In the genomic region with DNA sequence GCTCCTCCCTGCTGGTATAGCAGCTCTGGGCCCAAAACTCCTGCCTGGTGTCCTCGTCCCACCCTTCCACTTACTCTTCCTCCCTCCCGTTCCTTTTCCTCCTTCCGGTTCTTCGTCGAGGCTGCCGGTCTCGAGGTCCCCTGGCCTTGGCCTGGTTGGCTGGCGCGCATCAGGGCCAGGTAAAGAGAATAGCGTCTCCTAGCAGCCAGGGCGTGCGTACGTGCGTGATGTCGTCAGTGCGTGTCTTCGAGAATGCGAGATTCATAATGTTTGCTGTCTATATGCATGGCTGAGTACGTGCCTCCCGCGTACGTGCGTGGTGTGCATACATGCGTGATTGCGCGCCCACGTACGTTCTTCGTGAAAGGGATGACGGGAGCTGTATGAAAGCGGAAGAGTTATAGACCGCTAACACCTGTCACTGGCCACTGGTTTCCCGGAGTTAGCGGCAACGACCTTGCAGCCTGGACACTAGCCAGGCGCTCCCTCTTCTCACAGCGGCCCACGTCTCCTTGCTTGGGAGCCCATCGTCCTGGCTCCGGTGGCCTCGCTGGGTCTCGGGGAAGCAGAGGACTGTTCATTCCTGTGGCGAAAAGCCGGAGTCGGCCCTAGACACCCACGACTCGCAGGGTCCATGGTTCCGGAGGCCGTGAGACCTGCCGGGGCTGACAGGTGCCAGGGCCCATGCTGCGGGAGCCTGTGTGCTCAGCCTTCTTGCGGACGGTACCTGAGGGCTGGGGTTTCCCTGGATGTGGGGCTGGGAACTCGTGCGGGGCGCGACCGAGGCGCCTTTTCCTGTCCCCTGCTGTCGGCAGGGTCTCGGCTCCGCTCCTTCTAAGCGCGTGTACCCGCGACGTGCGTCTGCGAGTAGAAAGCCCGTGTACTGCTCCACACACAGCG, we compare ENCODE assay signal across 8 cellular contexts. TPM values are rescaled to one million over a fixed set of nuclear protein-coding genes. Genes with fewer than 3 reads are reported as not detected.
DNase-seq lines count a peak whose midpoint lies in the region; ATAC-seq, FAIRE-seq and TF ChIP-seq lines count a peak whose summit lies in the region.

TSS of gene EOLA1 (plus strand) at position 392 of the 900 bp plus-strand sequence. CDS start 4,619 bp downstream, outside the sequence.

- H3K4me1 ChIP-seq in adrenal gland (replicated peaks in 1 of 2) (peaks cover 0 to 4% of the 10 kb centered on the region in 2 donors), prostate gland (replicated peaks) (no peaks in the 10 kb centered on the region), urinary bladder (ENCODE audit: insufficient read depth) (no peaks in the 10 kb centered on the region)

- FAIRE-seq in GM12892 (lab: Jason Lieb, UNC), result peak; percentile 96

- H3K4me3 ChIP-seq in adrenal gland (peak within 1 kb of the TSS in 3 of 4 donors; percentile 40 to 71 (median 49)), prostate gland (peak within 1 kb of the TSS; percentile 39 to 48), urinary bladder (ENCODE audit: low read depth, low read length) (peak within 1 kb of the TSS; percentile 51)

- ATAC-seq in HG02852 (IDR thresholded peaks at IDR 0.05; ENCODE audit: unreplicated experiment) (peak; percentile 77), left cardiac atrium (peak; percentile 46 to 67)

- TF ChIP-seq CTCF in adrenal gland (IDR thresholded peaks at IDR 0.05), result no peak
- no peak for TF ChIP-seq CTCF in prostate gland (IDR thresholded peaks at IDR 0.05)

- 0 to 65% (median 22%) methylated on average over 15 to 71 of the region's 71 CpGs for WGBS in adrenal gland, 4 donors
- 2% methylated on average over 24 of the region's 71 CpGs for WGBS in prostate gland
- WGBS in urinary bladder, result under 1% methylated on average over 71 of the region's 71 CpGs

- TF ChIP-seq POLR2A in GM12892 (IDR thresholded peaks at IDR 0.05; ENCODE audit: low read depth, low read length) (peak; percentile 88), adrenal gland (IDR thresholded peaks at IDR 0.05) (peak; percentile 5 to 60), prostate gland (IDR thresholded peaks at IDR 0.05) (peak; percentile 50)

- H3K27ac ChIP-seq in adrenal gland (peak within 1 kb of the TSS; percentile 85 to 96 (median 94)), prostate gland (peak within 1 kb of the TSS; percentile 87 to 88), urinary bladder (ENCODE audit: low read depth) (peak within 1 kb of the TSS; percentile 80)

- DNase-seq in GM12892 (ENCODE audit: insufficient read length) (peak; percentile 50), NCI-H146 (lab: John Stamatoyannopoulos, UW) (peak; percentile 95), T-helper 1 cell (peak; percentile 73 to 97 (median 81)), adrenal gland (peak; percentile 82 to 96 (median 91)), left cardiac atrium (peak; percentile 90), prostate gland (ENCODE audit: low spot score) (peak; percentile 78)

- H3K9me3 ChIP-seq in adrenal gland (replicated peaks in 1 of 3), result no peaks in the 10 kb centered on the region
- no peaks in the 10 kb centered on the region for H3K9me3 ChIP-seq in prostate gland

- intact Hi-C loops in adrenal gland (cut with DNase I) (no loop called here), left cardiac atrium (cut with DNase I) (no loop called here), prostate gland (cut with DNase I) (no loop called here)

- H3K36me3 ChIP-seq in adrenal gland (replicated peaks in 1 of 2), result no peaks in the 10 kb centered on the region
- H3K36me3 ChIP-seq in prostate gland, result no peaks in the 10 kb centered on the region
- no peaks in the 10 kb centered on the region for H3K36me3 ChIP-seq in urinary bladder (ENCODE audit: insufficient read depth)

- no peaks in the 10 kb centered on the region for H3K27me3 ChIP-seq in adrenal gland
- H3K27me3 ChIP-seq in prostate gland (replicated peaks; ENCODE audit: insufficient read depth), result no peaks in the 10 kb centered on the region

RNA-seq across cellular contexts. Expression of gene EOLA1, which starts in this region (rescaled TPM):
- polyA plus RNA-seq in GM12892 (2012; ENCODE audit: missing spikeins), result 21.4 TPM
- total RNA-seq in adrenal gland (10 to 100 TPM in 7 of 8 donors, 1 to 10 TPM in 1; 5.9 to 34.7 (median 17.6) TPM), left cardiac atrium (10 to 100 TPM; 20.0 to 23.6 TPM), prostate gland (10 to 100 TPM; 13.9 to 17.7 TPM), urinary bladder (10.2 TPM)
- polyA plus RNA-seq in adrenal gland (10 to 100 TPM; 17.8 to 29.4 (median 24.2) TPM), urinary bladder (20.1 TPM)

Comparison
In these comparisons a context has a peak if more than half of its experiments do, and no peak if none do; other contexts are left out.
1. Peak in every context shown above with its lines: DNase-seq, ATAC-seq, H3K4me3 ChIP-seq and H3K27ac ChIP-seq.
2. POLR2A ChIP-seq: peak in every context shown above with its lines; median percentile 88 in GM12892; 50 in prostate gland; 32 in adrenal gland.